17 cellular contexts compared by ENCODE assay signal in genomic region chr19:28606269-28607032, GRCh38.
"Had no signal": no experiment of that assay in that cellular context is flagged by ENCODE, and none has a peak within 500 bp of the region (broad histone marks: within the 10 kb centered on the region; RNA-seq: fewer than 3 reads in every experiment).

No MANE protein-coding gene starts in this region.

- H3K27me3 Mint-ChIP-seq: activated naive CD4-positive, alpha-beta T cell treated with anti-CD3 and anti-CD28 coated beads, Interleukin-2, amount 50 U/mL, for 24 hours had no signal

- H3K27ac ChIP-seq: breast epithelium, left ventricle myocardium inferior, sigmoid colon, thyroid gland had no signal

- H3K4me3 Mint-ChIP-seq: activated naive CD4-positive, alpha-beta T cell treated with anti-CD3 and anti-CD28 coated beads, Interleukin-2, amount 50 U/mL, for 24 hours; nephron had no signal

- H3K4me3 ChIP-seq: breast epithelium, left ventricle myocardium inferior, sigmoid colon, thyroid gland had no signal

- H3K27ac Mint-ChIP-seq: activated naive CD4-positive, alpha-beta T cell treated with anti-CD3 and anti-CD28 coated beads, Interleukin-2, amount 50 U/mL, for 24 hours; nephron had no signal

- H3K27me3 ChIP-seq: breast epithelium, sigmoid colon, thyroid gland had no signal

- H3K4me1 ChIP-seq: breast epithelium, left ventricle myocardium inferior, sigmoid colon, thyroid gland had no signal

- H3K9me3 ChIP-seq: thyroid gland had no signal

- DNase-seq: activated CD4-positive, alpha-beta T cell treated with anti-CD3 and anti-CD28 coated beads, Interleukin-2, amount 50 U/mL, for 4 hours; activated gamma-delta T cell; cortex of kidney; left ventricle myocardium inferior; mammary epithelial cell; midbrain; sigmoid colon; stimulated activated CD8-positive, alpha-beta memory T cell treated with anti-CD3 and anti-CD28 coated beads, Interleukin-4, amount 100 ng/mL, for 48 hours; stimulated activated naive CD4-positive, alpha-beta T cell treated with Interleukin-2 at 50 U/mL for 16 hours; T1000; thyroid gland had no signal

- H3K4me1 Mint-ChIP-seq: activated naive CD4-positive, alpha-beta T cell treated with anti-CD3 and anti-CD28 coated beads, Interleukin-2, amount 50 U/mL, for 24 hours; nephron had no signal

- FAIRE-seq: astrocyte, endometrium, frontal cortex had no signal

- H3K36me3 ChIP-seq: breast epithelium, left ventricle myocardium inferior, sigmoid colon, thyroid gland had no signal
